ENCODE assay signal across 21 cellular contexts in genomic region chr11:596374-596773, GRCh38. TPM values are rescaled to one million over a fixed set of nuclear protein-coding genes. Genes with fewer than 3 reads are reported as not detected.
"Had no signal": no experiment of that assay in that cellular context is flagged by ENCODE, and none has a peak within 500 bp of the region (broad histone marks: within the 10 kb centered on the region; RNA-seq: fewer than 3 reads in every experiment).

No MANE protein-coding gene starts in this region.

- H3K27ac ChIP-seq: esophagus squamous epithelium, hepatocyte, neutrophil had no signal

- H3K27ac Mint-ChIP-seq: activated T-helper 1 cell treated with anti-CD3 and anti-CD28 coated beads, Interleukin-12 subunit alpha, Interleukin-12 subunit beta, Interleukin-2, Interleukin-4 antibody, amounts not matched to agents 30 ng/mL and 10 ng/mL and 1 ng/mL, durations not matched to agents 14 hours and 24 hours and 36 hours; memory B cell; stimulated activated memory B cell treated with anti-CD40 and anti-IgM and Interleukin-4, amounts not matched to agents 10 μg/mL and 1 μg/mL and 100 μg/mL, for 72 hours; T-helper 1 cell treated with Interleukin-12 subunit alpha and Interleukin-12 subunit beta and Interleukin-4 antibody, amounts not matched to agents 30 μg/mL and 1 μg/mL, for 36 hours had no signal

- ATAC-seq: stimulated activated memory B cell treated with anti-CD40 and anti-IgM and Interleukin-4, amounts not matched to agents 10 μg/mL and 1 μg/mL and 100 μg/mL, for 72 hours had no signal

- H3K9me3 Mint-ChIP-seq: activated T-helper 1 cell treated with anti-CD3 and anti-CD28 coated beads, Interleukin-12 subunit alpha, Interleukin-12 subunit beta, Interleukin-2, Interleukin-4 antibody, amounts not matched to agents 30 ng/mL and 10 ng/mL and 1 ng/mL, durations not matched to agents 14 hours and 24 hours and 36 hours; memory B cell; stimulated activated memory B cell treated with anti-CD40 and anti-IgM and Interleukin-4, amounts not matched to agents 10 μg/mL and 1 μg/mL and 100 μg/mL, for 72 hours; T-helper 1 cell treated with Interleukin-12 subunit alpha and Interleukin-12 subunit beta and Interleukin-4 antibody, amounts not matched to agents 30 μg/mL and 1 μg/mL, for 36 hours had no signal

- H3K4me3 Mint-ChIP-seq: activated T-helper 1 cell treated with anti-CD3 and anti-CD28 coated beads, Interleukin-12 subunit alpha, Interleukin-12 subunit beta, Interleukin-2, Interleukin-4 antibody, amounts not matched to agents 30 ng/mL and 10 ng/mL and 1 ng/mL, durations not matched to agents 14 hours and 24 hours and 36 hours; memory B cell; stimulated activated memory B cell treated with anti-CD40 and anti-IgM and Interleukin-4, amounts not matched to agents 10 μg/mL and 1 μg/mL and 100 μg/mL, for 72 hours; T-helper 1 cell treated with Interleukin-12 subunit alpha and Interleukin-12 subunit beta and Interleukin-4 antibody, amounts not matched to agents 30 μg/mL and 1 μg/mL, for 36 hours had no signal

- H3K4me3 ChIP-seq: esophagus squamous epithelium, hepatocyte, mucosa of descending colon had no signal

- H3K9me3 ChIP-seq: esophagus squamous epithelium, mucosa of descending colon, neutrophil had no signal

- H3K27me3 Mint-ChIP-seq: memory B cell; naive thymus-derived CD4-positive, alpha-beta T cell; stimulated activated memory B cell treated with anti-CD40 and anti-IgM and Interleukin-4, amounts not matched to agents 10 μg/mL and 1 μg/mL and 100 μg/mL, for 72 hours had no signal

- DNase-seq: activated CD4-positive, alpha-beta T cell treated with anti-CD3 and anti-CD28 coated beads for 48 hours; activated naive CD4-positive, alpha-beta T cell treated with anti-CD3 and anti-CD28 coated beads, Interleukin-2, amount 50 U/mL, for 16 hours; amniotic stem cell; esophagus squamous epithelium; kidney glomerular epithelial cell; left ventricle myocardium superior; naive thymus-derived CD4-positive, alpha-beta T cell; stimulated activated CD4-positive, alpha-beta T cell treated with anti-CD3 and anti-CD28 coated beads, Interleukin-12 subunit alpha, Interleukin-12 subunit beta, amount 100 ng/mL, for 4 hours; trophoblast cell had no signal

- H3K4me1 ChIP-seq: esophagus squamous epithelium had no signal

- H3K4me1 Mint-ChIP-seq: memory B cell; stimulated activated memory B cell treated with anti-CD40 and anti-IgM and Interleukin-4, amounts not matched to agents 10 μg/mL and 1 μg/mL and 100 μg/mL, for 72 hours had no signal

- H3K27me3 ChIP-seq: esophagus squamous epithelium, hepatocyte, neutrophil had no signal

RNA-seq across cellular contexts. Expression of gene CDHR5, which starts 28.4 kb away (rescaled TPM):
- total RNA-seq: activated T-helper 1 cell treated with anti-CD3 and anti-CD28 coated beads, Interleukin-12 subunit alpha, Interleukin-12 subunit beta, Interleukin-2, Interleukin-4 antibody, amounts not matched to agents 30 ng/mL and 10 ng/mL and 1 ng/mL, durations not matched to agents 14 hours and 24 hours and 36 hours; cardiac septum; endothelial cell of umbilical vein; esophagus squamous epithelium; fibroblast of villous mesenchyme; glomerular endothelial cell; left ventricle myocardium superior; naive thymus-derived CD4-positive, alpha-beta T cell had no signal
- polyA plus RNA-seq: endothelial cell of umbilical vein; naive thymus-derived CD4-positive, alpha-beta T cell had no signal

RNA-seq across cellular contexts. Expression of gene SCT, which starts 30.6 kb away (rescaled TPM):
- total RNA-seq: activated T-helper 1 cell treated with anti-CD3 and anti-CD28 coated beads, Interleukin-12 subunit alpha, Interleukin-12 subunit beta, Interleukin-2, Interleukin-4 antibody, amounts not matched to agents 30 ng/mL and 10 ng/mL and 1 ng/mL, durations not matched to agents 14 hours and 24 hours and 36 hours; cardiac septum; endothelial cell of umbilical vein; fibroblast of villous mesenchyme; glomerular endothelial cell; hepatocyte; left ventricle myocardium superior; naive thymus-derived CD4-positive, alpha-beta T cell; renal cortical epithelial cell had no signal
- polyA plus RNA-seq: endothelial cell of umbilical vein; naive thymus-derived CD4-positive, alpha-beta T cell had no signal
